1 cellular context compared by ENCODE assay signal in genomic region chr16:86664518-86665318, GRCh38.
TF ChIP-seq lines count a peak whose summit lies in the region.

No MANE protein-coding gene starts in this region.

TF ChIP-seq in K562, 482 proteins besides CTCF, POLR2A, EP300 and RAD21 (continued from another document and continues in another):
- no peak for TF ChIP-seq NR0B1 (IDR thresholded peaks at IDR 0.05; ENCODE audit: partially characterized antibody)
- peak; percentile 91 for TF ChIP-seq ATF3 (IDR thresholded peaks at IDR 0.05)
- 0 out of 2 replicates have a peak, but pooled peaks have one; percentile 63 for TF ChIP-seq ATF3 (CRISPR knock-in tag; conservative IDR thresholded peaks at IDR 0.05)
- TF ChIP-seq FOXJ3 (CRISPR knock-in tag; IDR thresholded peaks at IDR 0.05): no peak
- TF ChIP-seq NR1H2 (CRISPR knock-in tag; IDR thresholded peaks at IDR 0.05): no peak
- no peak for TF ChIP-seq ZBTB5 (IDR thresholded peaks at IDR 0.05)
- TF ChIP-seq ATF4 (CRISPR knock-in tag; IDR thresholded peaks at IDR 0.05): no peak
- peak; percentile 83 for TF ChIP-seq SMARCA4 (IDR thresholded peaks at IDR 0.05)
- TF ChIP-seq PHTF2 (CRISPR knock-in tag; IDR thresholded peaks at IDR 0.05): no peak
- no peak for TF ChIP-seq MTF1 (CRISPR knock-in tag; IDR thresholded peaks at IDR 0.05; ENCODE audit: borderline replicate concordance)
- no peak for TF ChIP-seq ELF4 (CRISPR knock-in tag; IDR thresholded peaks at IDR 0.05)
- TF ChIP-seq TSC22D4 (tag; IDR thresholded peaks at IDR 0.05): no peak
- TF ChIP-seq ZNF146 (CRISPR knock-in tag; IDR thresholded peaks at IDR 0.05; ENCODE audit: unreplicated experiment): no peak
- peak; percentile 41 for TF ChIP-seq NFYB (IDR thresholded peaks at IDR 0.05; ENCODE audit: extremely low read depth, insufficient read length)
- no peak for TF ChIP-seq HINFP (tag; conservative IDR thresholded peaks at IDR 0.05; ENCODE audit: low read depth)
- TF ChIP-seq PML (IDR thresholded peaks at IDR 0.05; ENCODE audit: low read length): no peak
- 0 out of 2 replicates have a peak, but pooled peaks have one; percentile 26 for TF ChIP-seq JUNB (CRISPR knock-in tag; conservative IDR thresholded peaks at IDR 0.05)
- 0 out of 2 replicates have a peak, but pooled peaks have one; percentile 24 for TF ChIP-seq NCOR1 (IDR thresholded peaks at IDR 0.05)
- TF ChIP-seq CXXC5 (CRISPR knock-in tag; IDR thresholded peaks at IDR 0.05): no peak
- TF ChIP-seq IFI16 (CRISPR knock-in tag; IDR thresholded peaks at IDR 0.05): no peak
- no peak for TF ChIP-seq ZNF165 (CRISPR knock-in tag; IDR thresholded peaks at IDR 0.05; ENCODE audit: borderline replicate concordance)
- no peak for TF ChIP-seq SLC30A9 (CRISPR knock-in tag; IDR thresholded peaks at IDR 0.05)
- TF ChIP-seq ZNF24 (IDR thresholded peaks at IDR 0.05): no peak
- no peak for TF ChIP-seq ZNF175 (CRISPR knock-in tag; IDR thresholded peaks at IDR 0.05; ENCODE audit: low read depth)
- no peak for TF ChIP-seq ZNF668 (CRISPR knock-in tag; IDR thresholded peaks at IDR 0.05)
- TF ChIP-seq TCF7 (IDR thresholded peaks at IDR 0.05; ENCODE audit: borderline replicate concordance): no peak
- no peak for TF ChIP-seq EP400 (IDR thresholded peaks at IDR 0.05)
- no peak for TF ChIP-seq ZNF436 (CRISPR knock-in tag; IDR thresholded peaks at IDR 0.05)
- TF ChIP-seq CHD1 (IDR thresholded peaks at IDR 0.05; ENCODE audit: low read length): no peak
- TF ChIP-seq VEZF1 (CRISPR knock-in tag; IDR thresholded peaks at IDR 0.05): peak; percentile 69
- TF ChIP-seq PRDM10 (IDR thresholded peaks at IDR 0.05; ENCODE audit: partially characterized antibody): no peak
- no peak for TF ChIP-seq TRIM25 (IDR thresholded peaks at IDR 0.05; ENCODE audit: borderline replicate concordance)
- TF ChIP-seq FOXK2 (conservative IDR thresholded peaks at IDR 0.05 in 1 of 2, IDR thresholded peaks at IDR 0.05 in 1 of 2; ENCODE audit: low read depth in 2 of 2): no peak
- no peak for TF ChIP-seq HEY1 (CRISPR knock-in tag; IDR thresholded peaks at IDR 0.05; ENCODE audit: borderline replicate concordance)
- no peak for TF ChIP-seq ZNF655 (CRISPR knock-in tag; IDR thresholded peaks at IDR 0.05)
- no peak for TF ChIP-seq BRD4 (IDR thresholded peaks at IDR 0.05)
- peak in 1 of 2 experiments; percentile 49; a peak in 1 of 4 replicates for TF ChIP-seq ETV6 (IDR thresholded peaks at IDR 0.05; ENCODE audit: borderline replicate concordance in 1 of 2, low read depth in 2 of 2, low read length in 1 of 2)
- TF ChIP-seq ETV6 (CRISPR knock-in tag; IDR thresholded peaks at IDR 0.05; ENCODE audit: borderline replicate concordance): no peak
- no peak for TF ChIP-seq PREB (CRISPR knock-in tag; IDR thresholded peaks at IDR 0.05)
- no peak for TF ChIP-seq ARID4B (CRISPR knock-in tag; IDR thresholded peaks at IDR 0.05)
- no peak for TF ChIP-seq ERF (CRISPR knock-in tag; IDR thresholded peaks at IDR 0.05)
- TF ChIP-seq NCOA6 (IDR thresholded peaks at IDR 0.05): no peak
- no peak for TF ChIP-seq RB1 (IDR thresholded peaks at IDR 0.05; ENCODE audit: low read depth)
- no peak for TF ChIP-seq SRSF7 (optimal IDR thresholded peaks at IDR 0.05; ENCODE audit: low read depth, low read length)
- no peak for TF ChIP-seq SREBF2 (CRISPR knock-in tag; IDR thresholded peaks at IDR 0.05)
